19 cellular contexts compared by ENCODE assay signal in genomic region chr1:240258910-240259309, GRCh38.
DNase-seq lines count a peak whose midpoint lies in the region; TF ChIP-seq lines count a peak whose summit lies in the region.
"Had no signal": no experiment of that assay in that cellular context is flagged by ENCODE, and none has a peak within 500 bp of the region (broad histone marks: within the 10 kb centered on the region; RNA-seq: fewer than 3 reads in every experiment).

No MANE protein-coding gene starts in this region.

- H3K4me3 ChIP-seq in AG10803 (ENCODE audit: low read length), result no peak overlapping the region
- H3K4me3 ChIP-seq: BLaER1, cardiac muscle cell, right lobe of liver had no signal

- TF ChIP-seq CTCF in AG10803 (conservative IDR thresholded peaks at IDR 0.05; ENCODE audit: low read length), result no peak

- DNase-seq in AG10803 (ENCODE audit: low read depth) (peak; percentile 99), HT1080 (ENCODE audit: low read depth) (peak; percentile 45), astrocyte of the hippocampus (ENCODE audit: low read depth, low spot score) (peak; percentile 51), hepatic stellate cell (ENCODE audit: low spot score) (peak; percentile 44), NCI-H2081 treated with DMSO at 0.1 percent for 48 hours (lab: John Stamatoyannopoulos, UW) (no peak), NCI-H2029 treated with DMSO at 0.1 percent for 48 hours (lab: John Stamatoyannopoulos, UW) (no peak), T-helper 2 cell (no peak)
- no peak for DNase-seq in activated CD8-positive, alpha-beta memory T cell treated with anti-CD3 and anti-CD28 coated beads for 24 hours
- DNase-seq: activated CD4-positive, CD25-positive, alpha-beta regulatory T cell treated with anti-CD3 and anti-CD28 coated beads, Interleukin-2, amount 50 U/mL, for 72 hours; activated CD8-positive, alpha-beta memory T cell treated with anti-CD3 and anti-CD28 coated beads, Interleukin-2, amount 50 U/mL, for 4 hours; activated naive CD4-positive, alpha-beta T cell; Karpas-422; NCI-H146; occipital lobe; right lobe of liver; SHP77; T-helper 17 cell had no signal

Comparison
In these comparisons a context has a peak if more than half of its experiments do, and no peak if none do; other contexts are left out.
1. DNase-seq: peak in AG10803 (single experiment), HT1080 (single experiment), astrocyte of the hippocampus (single experiment) and hepatic stellate cell (single experiment); none in activated CD8-positive, alpha-beta memory T cell treated with anti-CD3 and anti-CD28 coated beads for 24 hours (single experiment), NCI-H2081 treated with DMSO at 0.1 percent for 48 hours (single experiment), NCI-H2029 treated with DMSO at 0.1 percent for 48 hours (single experiment) and T-helper 2 cell (0 of 5).